Comparison of ENCODE assay signal across 13 cellular contexts in the genomic region with DNA sequence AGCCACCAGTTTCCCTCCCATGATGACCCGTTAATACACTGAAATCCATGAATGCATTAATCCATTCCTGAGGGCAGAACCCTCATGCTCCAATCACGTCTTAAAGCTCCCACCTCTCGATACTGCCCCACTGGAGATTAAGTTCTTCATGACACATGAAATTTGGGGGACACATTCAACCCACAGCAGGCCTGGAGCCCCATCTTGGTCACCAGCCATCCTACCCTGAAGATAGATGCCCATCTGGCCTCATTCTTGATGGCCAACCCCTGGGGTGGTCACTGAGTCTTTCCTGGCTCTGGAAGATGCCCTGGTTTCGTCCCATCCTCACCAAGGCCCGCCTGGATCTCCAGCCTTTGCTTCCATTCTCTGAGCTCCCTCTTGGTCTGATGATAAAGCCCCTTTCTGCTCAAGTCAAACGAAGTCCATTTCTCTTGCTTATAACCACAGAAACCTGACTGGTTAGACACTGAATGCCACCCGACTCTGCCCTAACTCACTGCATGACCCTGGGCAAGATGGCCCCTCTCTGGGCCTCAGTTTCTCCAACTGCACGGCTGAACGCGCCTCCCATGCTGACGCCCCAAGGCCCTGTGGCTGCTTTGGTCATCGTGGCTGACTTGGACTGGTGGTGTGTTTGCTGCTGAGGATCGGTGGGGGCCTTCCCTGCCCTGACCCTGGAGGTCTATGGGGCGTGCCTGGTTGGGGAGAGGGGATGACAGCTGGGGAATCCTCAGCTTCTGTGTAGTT.
DNase-seq lines count a peak whose midpoint lies in the region; ATAC-seq and TF ChIP-seq lines count a peak whose summit lies in the region.
"Had no signal": no experiment of that assay in that cellular context is flagged by ENCODE, and none has a peak within 500 bp of the region (broad histone marks: within the 10 kb centered on the region; RNA-seq: fewer than 3 reads in every experiment).

No MANE protein-coding gene starts in this region.

- peaks cover 8 to 64% (median 44%) of the 10 kb centered on the region in 12 donors for H3K4me1 ChIP-seq in heart left ventricle
- H3K4me1 ChIP-seq in vagina, result peaks cover 64% of the 10 kb centered on the region

- intact Hi-C loops in heart left ventricle (cut with DNase I), result loop anchor here in 3 of 10 donors (5.0 kb wide), 3 partner anchors 49 to 166 kb away; a partner anchor contains a TSS
- intact Hi-C loops in Right ventricle myocardium superior (cut with DNase I), result no loop called here
- intact Hi-C loops in posterior vena cava (cut with DNase I), result loop anchor here in 1 of 2 donors (5.0 kb wide), 1 partner anchor 129 kb away; no protein-coding TSS in a partner anchor
- intact Hi-C loops in vagina (cut with DNase I), result loop anchor here (5.0 kb wide), 3 partner anchors 139 to 174 kb away; a partner anchor contains a TSS

- H3K27me3 ChIP-seq in heart left ventricle, result no peaks in the 10 kb centered on the region
- no peaks in the 10 kb centered on the region for H3K27me3 ChIP-seq in vagina
- H3K27me3 ChIP-seq: adrenal gland had no signal

- no peak for ATAC-seq in heart left ventricle
- ATAC-seq in Right ventricle myocardium superior (ENCODE audit: poor library complexity), result no peak
- ATAC-seq in HG03565 (IDR thresholded peaks at IDR 0.05; ENCODE audit: unreplicated experiment), result no peak
- ATAC-seq: stimulated activated memory B cell treated with anti-CD40 and anti-IgM and Interleukin-4, amounts not matched to agents 10 μg/mL and 1 μg/mL and 100 μg/mL, for 72 hours had no signal

- peaks cover 5% of the 10 kb centered on the region for H3K9me3 Mint-ChIP-seq in glutamatergic neuron (ENCODE audit: unreplicated experiment)
- H3K9me3 Mint-ChIP-seq: stimulated activated memory B cell treated with anti-CD40 and anti-IgM and Interleukin-4, amounts not matched to agents 10 μg/mL and 1 μg/mL and 100 μg/mL, for 72 hours had no signal

- TF ChIP-seq POLR2A in heart left ventricle (IDR thresholded peaks at IDR 0.05), result no peak
- TF ChIP-seq POLR2A in vagina (IDR thresholded peaks at IDR 0.05), result no peak

- H3K36me3 ChIP-seq in heart left ventricle, result no peaks in the 10 kb centered on the region
- no peaks in the 10 kb centered on the region for H3K36me3 ChIP-seq in vagina
- H3K36me3 ChIP-seq: adrenal gland had no signal

- H3K4me3 Mint-ChIP-seq in glutamatergic neuron (ENCODE audit: unreplicated experiment), result no peak overlapping the region
- H3K4me3 Mint-ChIP-seq: stimulated activated memory B cell treated with anti-CD40 and anti-IgM and Interleukin-4, amounts not matched to agents 10 μg/mL and 1 μg/mL and 100 μg/mL, for 72 hours had no signal

- H3K9me3 ChIP-seq in heart left ventricle (no peaks in the 10 kb centered on the region), vagina (no peaks in the 10 kb centered on the region)
- H3K9me3 ChIP-seq: adrenal gland had no signal

- peak overlapping the region; percentile 33 for H3K27ac Mint-ChIP-seq in glutamatergic neuron (ENCODE audit: unreplicated experiment)
- H3K27ac Mint-ChIP-seq: stimulated activated memory B cell treated with anti-CD40 and anti-IgM and Interleukin-4, amounts not matched to agents 10 μg/mL and 1 μg/mL and 100 μg/mL, for 72 hours had no signal

- H3K36me3 Mint-ChIP-seq in glutamatergic neuron (ENCODE audit: unreplicated experiment), result no peaks in the 10 kb centered on the region
- H3K36me3 Mint-ChIP-seq: stimulated activated memory B cell treated with anti-CD40 and anti-IgM and Interleukin-4, amounts not matched to agents 10 μg/mL and 1 μg/mL and 100 μg/mL, for 72 hours had no signal

- peak in 1 of 5 donors; percentile 7 for DNase-seq in heart left ventricle
- DNase-seq in Right ventricle myocardium superior, result no peak
- DNase-seq in glutamatergic neuron, result no peak
- peak; percentile 35 for DNase-seq in posterior vena cava (ENCODE audit: low spot score)
- peak in 1 of 2 donors; percentile 79 for DNase-seq in vagina (ENCODE audit: extremely low spot score in 2 of 2)
- DNase-seq in mucosa of gallbladder (ENCODE audit: low spot score), result no peak
- DNase-seq in DMS53 treated with DMSO at 0.1 percent for 48 hours (lab: John Stamatoyannopoulos, UW; ENCODE audit: unreplicated experiment), result no peak
- DNase-seq: NCI-H146; NCI-H446; stimulated activated CD4-positive, alpha-beta T cell treated with anti-CD3 and anti-CD28 coated beads, Interleukin-4, amount 100 ng/mL, for 4 hours had no signal

- H3K4me3 ChIP-seq in heart left ventricle, result no peak overlapping the region
- H3K4me3 ChIP-seq in vagina, result no peak overlapping the region
- H3K4me3 ChIP-seq: adrenal gland had no signal

- 85 to 91% (median 89%) methylated on average over 14 of the region's 14 CpGs for WGBS in heart left ventricle, 4 donors

- peaks cover 19% of the 10 kb centered on the region for H3K4me1 Mint-ChIP-seq in glutamatergic neuron (ENCODE audit: low read depth, unreplicated experiment)

- TF ChIP-seq CTCF in heart left ventricle (IDR thresholded peaks at IDR 0.05) (no peak), glutamatergic neuron (IDR thresholded peaks at IDR 0.05; ENCODE audit: partially characterized antibody, unreplicated experiment) (no peak), vagina (IDR thresholded peaks at IDR 0.05) (no peak)

- H3K27ac ChIP-seq in heart left ventricle, result peak overlapping the region in 9 of 12 donors; percentile 63 to 93 (median 77)
- peak overlapping the region; percentile 96 for H3K27ac ChIP-seq in vagina

- no peaks in the 10 kb centered on the region for H3K27me3 Mint-ChIP-seq in glutamatergic neuron (ENCODE audit: unreplicated experiment)
